22 cellular contexts compared by ENCODE assay signal in genomic region chr18:67132919-67133318, GRCh38.
DNase-seq lines count a peak whose midpoint lies in the region; ATAC-seq and TF ChIP-seq lines count a peak whose summit lies in the region.
"Had no signal": no experiment of that assay in that cellular context is flagged by ENCODE, and none has a peak within 500 bp of the region (broad histone marks: within the 10 kb centered on the region; RNA-seq: fewer than 3 reads in every experiment).

No MANE protein-coding gene starts in this region.

- no peak for TF ChIP-seq POLR2A in testis (IDR thresholded peaks at IDR 0.05)

- intact Hi-C loops in testis (cut with DNase I; ENCODE audit: low total_unique reads) = no loop called here

- H3K36me3 ChIP-seq in testis (ENCODE audit: low read depth, missing control alignments) = no peaks in the 10 kb centered on the region
- H3K36me3 ChIP-seq: gastrocnemius medialis had no signal

- DNase-seq in NCI-H1105 treated with DMSO at 0.1 percent for 48 hours (lab: John Stamatoyannopoulos, UW) (peak; percentile 96), NCI-H2081 treated with DMSO at 0.1 percent for 48 hours (lab: John Stamatoyannopoulos, UW) (peak; percentile 68), NCI-H510A treated with DMSO at 0.1 percent for 48 hours (lab: John Stamatoyannopoulos, UW) (peak; percentile 98), foreskin keratinocyte (peak; percentile 2 to 9), NCI-H526 treated with DMSO at 0.1 percent for 48 hours (lab: John Stamatoyannopoulos, UW) (no peak), testis (no peak)
- DNase-seq: activated CD8-positive, alpha-beta T cell treated with anti-CD3 and anti-CD28 coated beads, Interleukin-2, amount 10 ng/mL, durations not matched to agents 7 days and 5 days; activated naive CD4-positive, alpha-beta T cell treated with anti-CD3 and anti-CD28 coated beads for 36 hours; activated T-cell treated with anti-CD3 and anti-CD28 coated beads, Interleukin-2, amount 50 U/mL, for 24 hours; amygdala; caudate nucleus; CD8-positive, alpha-beta T cell; dorsolateral prefrontal cortex; gastrocnemius medialis; kidney; naive thymus-derived CD4-positive, alpha-beta T cell; right cardiac atrium; SK-N-SH; substantia nigra had no signal

- no peaks in the 10 kb centered on the region for H3K27me3 ChIP-seq in foreskin keratinocyte
- H3K27me3 ChIP-seq in testis = no peaks in the 10 kb centered on the region
- H3K27me3 ChIP-seq: gastrocnemius medialis had no signal

- H3K27ac ChIP-seq in foreskin keratinocyte = no peak overlapping the region
- H3K27ac ChIP-seq in testis = no peak overlapping the region
- H3K27ac ChIP-seq: dorsolateral prefrontal cortex, gastrocnemius medialis had no signal

- ATAC-seq in foreskin keratinocyte (no peak), GM19035 (IDR thresholded peaks at IDR 0.05; ENCODE audit: unreplicated experiment) (no peak), HG02938 (IDR thresholded peaks at IDR 0.05; ENCODE audit: unreplicated experiment) (no peak)
- ATAC-seq: activated CD8-positive, alpha-beta T cell treated with anti-CD3 and anti-CD28 coated beads, Interleukin-2, amount 10 ng/mL, durations not matched to agents 7 days and 5 days; CD8-positive, alpha-beta T cell; gastrocnemius medialis; HCT116; naive thymus-derived CD4-positive, alpha-beta T cell; right cardiac atrium had no signal

- WGBS in testis, 2 donors = 76 to 77% methylated on average over 2 of the region's 2 CpGs

- TF ChIP-seq CTCF in foreskin keratinocyte (conservative IDR thresholded peaks at IDR 0.05) (no peak), testis (IDR thresholded peaks at IDR 0.05) (no peak)

- no peaks in the 10 kb centered on the region for H3K9me3 ChIP-seq in testis
- H3K9me3 ChIP-seq: gastrocnemius medialis, SK-N-SH had no signal

- no peaks in the 10 kb centered on the region for H3K4me1 ChIP-seq in foreskin keratinocyte
- no peaks in the 10 kb centered on the region for H3K4me1 ChIP-seq in testis
- H3K4me1 ChIP-seq: gastrocnemius medialis had no signal

- no peak overlapping the region for H3K4me3 ChIP-seq in testis
- H3K4me3 ChIP-seq: dorsolateral prefrontal cortex, gastrocnemius medialis had no signal

Comparison
In these comparisons a context has a peak if more than half of its experiments do, and no peak if none do; other contexts are left out.
1. DNase-seq: peak in NCI-H1105 treated with DMSO at 0.1 percent for 48 hours (single experiment), NCI-H2081 treated with DMSO at 0.1 percent for 48 hours (single experiment), NCI-H510A treated with DMSO at 0.1 percent for 48 hours (single experiment) and foreskin keratinocyte (2 of 2); none in NCI-H526 treated with DMSO at 0.1 percent for 48 hours (single experiment) and testis (single experiment).